In genomic region chr16:648071-648785, GRCh38 we compare ENCODE assay signal across 6 cellular contexts. TPM values are rescaled to one million over a fixed set of nuclear protein-coding genes. Genes with fewer than 3 reads are reported as not detected.
A peak's percentile ranks its signal among the peaks of the same experiment; 100 is the strongest.
DNase-seq lines count a peak whose midpoint lies in the region; ATAC-seq and TF ChIP-seq lines count a peak whose summit lies in the region.

No MANE protein-coding gene starts in this region.

- H3K9me2 ChIP-seq in OCI-LY1 (ENCODE audit: low read depth, low read length), result no peaks in the 10 kb centered on the region

- H3K9me3 ChIP-seq in OCI-LY1 (ENCODE audit: low read length) (no peaks in the 10 kb centered on the region), prostate gland (no peaks in the 10 kb centered on the region)

- H3K4me1 ChIP-seq in OCI-LY1 (ENCODE audit: insufficient read depth, low read length, severe bottlenecking) (peaks cover 43% of the 10 kb centered on the region), prostate gland (replicated peaks) (peaks cover 18% of the 10 kb centered on the region)

- H3K4me3 ChIP-seq in OCI-LY1 (ENCODE audit: low read depth, low read length, poor library complexity, severe bottlenecking) (peak overlapping the region; percentile 88), coronary artery (peak overlapping the region; percentile 78), prostate gland (peak overlapping the region; percentile 52 to 77)

- H3K27ac ChIP-seq in OCI-LY1 (ENCODE audit: low read depth, low read length, poor library complexity, severe bottlenecking), result peak overlapping the region; percentile 64
- H3K27ac ChIP-seq in coronary artery, result peak overlapping the region; percentile 71 to 87
- H3K27ac ChIP-seq in prostate gland, result peak overlapping the region; percentile 74 to 89

- H3K4me2 ChIP-seq in OCI-LY1 (ENCODE audit: low read length), result peak overlapping the region; percentile 99

- H3K9ac ChIP-seq in OCI-LY1 (ENCODE audit: low read length), result peak overlapping the region; percentile 90

- peaks cover 13% of the 10 kb centered on the region for H3K36me3 ChIP-seq in OCI-LY1 (ENCODE audit: insufficient read depth, low read length)
- no peaks in the 10 kb centered on the region for H3K36me3 ChIP-seq in prostate gland

- no peak for TF ChIP-seq POLR2A in prostate gland (IDR thresholded peaks at IDR 0.05)

- H3K79me2 ChIP-seq in OCI-LY1 (ENCODE audit: insufficient read depth, low read length), result no peaks in the 10 kb centered on the region

- ATAC-seq in GM19351 (IDR thresholded peaks at IDR 0.05; ENCODE audit: unreplicated experiment), result peak; percentile 2
- ATAC-seq in HG02970 (IDR thresholded peaks at IDR 0.05; ENCODE audit: low FRiP score, unreplicated experiment), result no peak

- no peak for DNase-seq in coronary artery (ENCODE audit: low spot score)
- peak; percentile 38 for DNase-seq in prostate gland (ENCODE audit: low spot score)
- no peak for DNase-seq in NCI-H1694 treated with DMSO at 0.1 percent for 48 hours (lab: John Stamatoyannopoulos, UW)

- peak; percentile 76 for TF ChIP-seq CTCF in OCI-LY1 (IDR thresholded peaks at IDR 0.05; ENCODE audit: low read length)
- no peak for TF ChIP-seq CTCF in coronary artery (IDR thresholded peaks at IDR 0.05)
- TF ChIP-seq CTCF in prostate gland (IDR thresholded peaks at IDR 0.05), result peak in 2 of 4 experiments; percentile 47 to 48

- no peaks in the 10 kb centered on the region for H4K20me1 ChIP-seq in OCI-LY1 (ENCODE audit: insufficient read depth, low read length)

- intact Hi-C loops in prostate gland (cut with DNase I), result no loop called here

- no peaks in the 10 kb centered on the region for H3F3A ChIP-seq in OCI-LY1 (ENCODE audit: insufficient read depth, low read length)

- 21% methylated on average over 25 of the region's 25 CpGs for WGBS in prostate gland

- H3K27me3 ChIP-seq in OCI-LY1 (ENCODE audit: insufficient read depth, low read length), result no peaks in the 10 kb centered on the region
- H3K27me3 ChIP-seq in prostate gland (replicated peaks; ENCODE audit: insufficient read depth), result no peaks in the 10 kb centered on the region

- H2AFZ ChIP-seq in OCI-LY1 (ENCODE audit: low read length), result no peak overlapping the region

RNA-seq across cellular contexts. Expression of gene WDR90, which starts 0.9 kb away (rescaled TPM):
- total RNA-seq in prostate gland, result 10 to 100 TPM; 36.8 to 60.4 TPM

RNA-seq across cellular contexts. Expression of gene MCRIP2, which starts 6.6 kb away (rescaled TPM):
- 10 to 100 TPM; 59.5 to 61.6 TPM for total RNA-seq in prostate gland

RNA-seq across cellular contexts. Expression of gene METTL26, which starts 12.1 kb away (rescaled TPM):
- total RNA-seq in prostate gland, result 100 to 1,000 TPM; 179 to 207 TPM

RNA-seq across cellular contexts. Expression of gene WFIKKN1, which starts 17.4 kb away (rescaled TPM):
- total RNA-seq in prostate gland, result 1 to 10 TPM; 1.5 to 1.9 TPM

RNA-seq across cellular contexts. Expression of gene RHOT2, which starts 19.7 kb away (rescaled TPM):
- 100 to 1,000 TPM; 101 to 169 TPM for total RNA-seq in prostate gland
